12 cellular contexts compared by ENCODE assay signal in the genomic region with DNA sequence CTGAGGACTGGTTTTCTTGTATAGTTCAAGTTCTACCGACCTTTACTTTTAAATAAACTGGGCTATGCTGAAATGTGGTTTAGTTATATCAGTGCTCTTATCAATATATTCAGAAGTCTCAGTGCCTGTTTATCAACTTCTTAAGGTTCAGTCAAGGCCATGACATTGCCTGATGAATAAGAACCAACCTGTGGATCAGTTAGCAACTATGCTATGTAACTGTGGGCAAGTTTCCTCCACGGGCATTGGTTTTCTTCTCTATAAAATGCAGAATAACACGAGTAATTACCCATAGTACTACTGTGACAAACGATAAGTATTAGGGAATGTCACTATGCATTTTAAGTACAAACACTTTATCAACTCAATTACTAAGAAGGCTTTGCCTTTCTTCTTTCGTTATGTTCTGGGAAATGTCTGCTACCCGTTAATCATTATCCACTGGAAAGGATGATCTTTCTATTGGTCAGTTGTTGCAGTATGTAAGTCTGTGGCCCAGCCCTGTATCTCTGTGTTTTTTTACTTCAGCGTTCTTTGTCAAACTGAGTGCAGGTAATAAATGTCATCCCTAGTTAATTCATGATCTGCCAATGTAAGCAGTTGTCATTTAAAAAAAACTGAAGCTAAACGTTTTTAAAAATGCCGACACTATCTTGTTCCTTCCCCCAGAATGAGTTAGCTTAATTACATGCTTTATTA.
"Had no signal": no experiment of that assay in that cellular context is flagged by ENCODE, and none has a peak within 500 bp of the region (broad histone marks: within the 10 kb centered on the region; RNA-seq: fewer than 3 reads in every experiment).

No MANE protein-coding gene starts in this region.

- DNase-seq: activated CD4-positive, alpha-beta memory T cell treated with anti-CD3 and anti-CD28 coated beads for 36 hours; activated T-cell treated with anti-CD3 and anti-CD28 coated beads, Interleukin-2, amount 50 U/mL, for 48 hours; aorta; gastrocnemius medialis; midbrain; naive thymus-derived CD8-positive, alpha-beta T cell; psoas muscle; stimulated activated CD4-positive, alpha-beta T cell treated with anti-CD3 and anti-CD28 coated beads, Interleukin-2, amount 100 ng/mL, for 48 hours; T-helper 9 cell; testis had no signal

- H3K36me3 Mint-ChIP-seq: activated CD4-positive, alpha-beta memory T cell treated with anti-CD3 and anti-CD28 coated beads for 36 hours had no signal

- H3K27ac Mint-ChIP-seq: activated CD4-positive, alpha-beta memory T cell treated with anti-CD3 and anti-CD28 coated beads for 36 hours; naive thymus-derived CD8-positive, alpha-beta T cell; stimulated activated naive CD8-positive, alpha-beta T cell treated with anti-CD3 and anti-CD28 coated beads, Interleukin-15, Interleukin-2, amounts not matched to agents 100 ng/mL and 50 ng/mL, for 24 hours had no signal

- H3K9me3 ChIP-seq: gastrocnemius medialis, psoas muscle, testis had no signal

- H3K4me1 ChIP-seq: gastrocnemius medialis, psoas muscle, testis had no signal

- H3K27me3 Mint-ChIP-seq: activated CD4-positive, alpha-beta memory T cell treated with anti-CD3 and anti-CD28 coated beads for 36 hours; naive thymus-derived CD8-positive, alpha-beta T cell; stimulated activated naive CD8-positive, alpha-beta T cell treated with anti-CD3 and anti-CD28 coated beads, Interleukin-15, Interleukin-2, amounts not matched to agents 100 ng/mL and 50 ng/mL, for 24 hours had no signal

- H3K4me1 Mint-ChIP-seq: naive thymus-derived CD8-positive, alpha-beta T cell had no signal

- H3K4me3 Mint-ChIP-seq: activated CD4-positive, alpha-beta memory T cell treated with anti-CD3 and anti-CD28 coated beads for 36 hours; naive thymus-derived CD8-positive, alpha-beta T cell; stimulated activated naive CD8-positive, alpha-beta T cell treated with anti-CD3 and anti-CD28 coated beads, Interleukin-15, Interleukin-2, amounts not matched to agents 100 ng/mL and 50 ng/mL, for 24 hours had no signal

- ATAC-seq: gastrocnemius medialis; naive thymus-derived CD8-positive, alpha-beta T cell; psoas muscle; sciatic nerve had no signal

- H3K36me3 ChIP-seq: gastrocnemius medialis had no signal

- H3K4me3 ChIP-seq: gastrocnemius medialis, psoas muscle, testis had no signal

- H3K27me3 ChIP-seq: gastrocnemius medialis, testis had no signal

- H3K27ac ChIP-seq: gastrocnemius medialis, psoas muscle, testis had no signal
